In the genomic region with DNA sequence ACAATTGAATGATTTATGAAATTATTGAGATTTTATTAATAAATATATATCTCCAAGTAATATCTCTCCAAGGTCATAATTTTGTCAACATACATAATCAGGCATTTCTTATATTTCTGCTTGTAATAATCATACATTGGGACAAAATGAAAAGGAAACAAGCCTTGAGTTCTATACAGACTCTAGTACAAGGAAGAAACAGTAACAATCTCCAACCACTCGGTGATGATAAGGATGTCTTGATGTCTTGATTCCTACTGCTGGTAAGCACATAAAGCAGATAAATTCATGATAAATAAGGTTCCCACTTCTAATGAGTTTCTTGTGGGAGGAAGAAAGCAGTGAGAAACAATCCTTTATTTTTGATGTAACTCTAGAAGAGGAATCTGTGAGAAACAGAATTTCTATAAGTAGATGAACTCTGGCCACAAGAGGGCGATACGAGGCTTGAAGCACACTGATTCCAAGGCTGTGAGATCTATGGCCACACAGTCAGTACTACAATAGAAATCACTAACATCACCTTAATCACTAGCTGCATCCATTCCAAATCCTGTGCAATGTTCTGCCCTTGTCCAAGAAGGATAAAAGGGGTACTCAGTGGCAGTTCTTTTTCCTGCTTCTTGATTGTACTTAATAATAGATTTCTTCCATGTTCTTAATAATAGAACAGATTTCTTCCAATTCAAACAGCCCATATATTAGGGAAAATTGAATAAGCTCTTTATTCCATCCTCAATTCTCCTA, we compare ENCODE assay signal across 8 cellular contexts. TPM values are rescaled to one million over a fixed set of nuclear protein-coding genes. Genes with fewer than 3 reads are reported as not detected.
DNase-seq lines count a peak whose midpoint lies in the region; ATAC-seq and TF ChIP-seq lines count a peak whose summit lies in the region.

No MANE protein-coding gene starts in this region.

- H3K27me3 Mint-ChIP-seq in endothelial cell (ENCODE audit: unreplicated experiment), result no peaks in the 10 kb centered on the region

- peaks cover 6% of the 10 kb centered on the region for H3K9me3 Mint-ChIP-seq in endothelial cell (ENCODE audit: unreplicated experiment)

- no peak overlapping the region for H3K27ac Mint-ChIP-seq in endothelial cell (ENCODE audit: unreplicated experiment)

- H3K36me3 Mint-ChIP-seq in endothelial cell (ENCODE audit: low read depth, unreplicated experiment), result peaks cover 6% of the 10 kb centered on the region

- TF ChIP-seq CTCF in GM12874 (IDR thresholded peaks at IDR 0.05; ENCODE audit: insufficient read depth, low read depth, low read length), result peak; percentile 68
- peak; percentile 79 for TF ChIP-seq CTCF in endothelial cell (IDR thresholded peaks at IDR 0.05; ENCODE audit: unreplicated experiment)

- H3K4me1 Mint-ChIP-seq in endothelial cell (ENCODE audit: unreplicated experiment), result no peaks in the 10 kb centered on the region

- ATAC-seq in GM19324 (IDR thresholded peaks at IDR 0.05; ENCODE audit: low FRiP score, unreplicated experiment), result no peak

- H3K4me3 Mint-ChIP-seq in endothelial cell (ENCODE audit: unreplicated experiment), result no peak overlapping the region

- DNase-seq in HUDEP-2 (lab: John Stamatoyannopoulos, UW; ENCODE audit: unreplicated experiment in 76 of 76), result peak in 60 of 76 experiments; percentile 2 to 71 (median 46)
- DNase-seq in NOMO-1 treated with DMSO at 0.1 percent for 48 hours (lab: John Stamatoyannopoulos, UW; ENCODE audit: unreplicated experiment), result peak; percentile 82
- DNase-seq in activated CD8-positive, alpha-beta memory T cell treated with anti-CD3 and anti-CD28 coated beads for 4 hours (ENCODE audit: low read depth in 2 of 2), result peak; percentile 43 to 58
- peak; percentile 74 for DNase-seq in endothelial cell (ENCODE audit: low spot score)
- DNase-seq in middle frontal gyrus (ENCODE audit: extremely low spot score, low spot score), result peak; percentile 77
- peak; percentile 48 to 77 for DNase-seq in stimulated activated CD8-positive, alpha-beta memory T cell treated with anti-CD3 and anti-CD28 coated beads, Interleukin-4, amount 100 ng/mL, for 4 hours (ENCODE audit: low read depth in 2 of 2, low spot score in 1 of 2)

RNA-seq across cellular contexts. Expression of a gene that starts 41.4 kb away (rescaled TPM):
- 14.5 TPM for total RNA-seq in endothelial cell (ENCODE audit: unreplicated experiment)
